15 cellular contexts compared by ENCODE assay signal in genomic region chr4:3514806-3515421, GRCh38. TPM values are rescaled to one million over a fixed set of nuclear protein-coding genes. Genes with fewer than 3 reads are reported as not detected.
DNase-seq lines count a peak whose midpoint lies in the region; ATAC-seq, FAIRE-seq and TF ChIP-seq lines count a peak whose summit lies in the region.
"Had no signal": no experiment of that assay in that cellular context is flagged by ENCODE, and none has a peak within 500 bp of the region (broad histone marks: within the 10 kb centered on the region; RNA-seq: fewer than 3 reads in every experiment).

No MANE protein-coding gene starts in this region.

- H2AFZ ChIP-seq in endothelial cell of umbilical vein (ENCODE audit: low read depth, low read length) = no peak overlapping the region

- no TSS peak for BruUV-seq in endothelial cell of umbilical vein (replicated peaks; lab: Mats Ljungman, UMichigan)

- 92% methylated on average over 30 to 31 of the region's 31 CpGs for WGBS in testis, 2 donors

- H3K4me1 ChIP-seq in endothelial cell of umbilical vein (ENCODE audit: control insufficient read depth, extremely low read depth, insufficient read depth, low read length) (no peaks in the 10 kb centered on the region), mucosa of descending colon (ENCODE audit: low read depth) (no peaks in the 10 kb centered on the region), testis (no peaks in the 10 kb centered on the region)
- H3K4me1 ChIP-seq: vagina had no signal

- H3K36me3 ChIP-seq in BJ (ENCODE audit: control insufficient read depth, insufficient read depth, low read length) (peaks cover 58% of the 10 kb centered on the region), endothelial cell of umbilical vein (ENCODE audit: control insufficient read depth in 2 of 2, extremely low read depth in 1 of 2, insufficient read depth in 2 of 2, low read length in 2 of 2) (peaks cover 17 to 62% of the 10 kb centered on the region in 2 experiments), mucosa of descending colon (ENCODE audit: low read depth) (peaks cover 27% of the 10 kb centered on the region), testis (ENCODE audit: low read depth, missing control alignments) (no peaks in the 10 kb centered on the region)
- H3K36me3 ChIP-seq: MG63 had no signal

- intact Hi-C loops in endothelial cell of umbilical vein (cut with micrococcal nuclease) = no loop called here
- intact Hi-C loops in mucosa of descending colon (cut with DNase I, micrococcal nuclease) = no loop called here
- intact Hi-C loops in testis (cut with DNase I; ENCODE audit: low total_unique reads) = no loop called here

- H3K4me3 ChIP-seq in BJ (ENCODE audit: low read depth, low read length) = no peak overlapping the region
- no peak overlapping the region for H3K4me3 ChIP-seq in LNCaP clone FGC (ENCODE audit: low read depth, low read length)
- no peak overlapping the region for H3K4me3 ChIP-seq in endothelial cell of umbilical vein (replicated peaks in 1 of 3; ENCODE audit: insufficient read depth in 1 of 3, low read depth in 1 of 3, low read length in 3 of 3)
- H3K4me3 ChIP-seq in mucosa of descending colon = no peak overlapping the region
- no peak overlapping the region for H3K4me3 ChIP-seq in testis
- H3K4me3 ChIP-seq: MG63, vagina had no signal

- no peak for TF ChIP-seq POLR2A in endothelial cell of umbilical vein (IDR thresholded peaks at IDR 0.05; ENCODE audit: low read depth, low read length)
- TF ChIP-seq POLR2A in testis (IDR thresholded peaks at IDR 0.05) = no peak

- ATAC-seq in mucosa of descending colon = peak; percentile 32
- ATAC-seq: activated CD4-positive, alpha-beta T cell treated with anti-CD3 and anti-CD28 coated beads for 36 hours had no signal

- CTCF ChIA-PET in BJ (lab: Yijun Ruan, JAX) = interaction anchor here (1.5 to 1.9 kb wide), 3 partner anchors 9 to 19 kb away, joined by 4 to 12 read pairs (median 5); no protein-coding TSS in a partner anchor
- CTCF ChIA-PET in endothelial cell of umbilical vein (lab: Charles Lee) = interaction anchor here (1.2 to 2.1 kb wide), 2 partner anchors 10 to 34 kb away, joined by 6 to 7 read pairs; no protein-coding TSS in a partner anchor

- no peak overlapping the region for H3K4me2 ChIP-seq in endothelial cell of umbilical vein (ENCODE audit: insufficient read depth, low read length)

- H3K9me3 ChIP-seq in endothelial cell of umbilical vein (replicated peaks; ENCODE audit: control insufficient read depth, insufficient read depth, low read length) = no peaks in the 10 kb centered on the region
- no peaks in the 10 kb centered on the region for H3K9me3 ChIP-seq in mucosa of descending colon
- no peaks in the 10 kb centered on the region for H3K9me3 ChIP-seq in testis
- H3K9me3 ChIP-seq: MG63, vagina had no signal

- no peak overlapping the region for H3K9ac ChIP-seq in endothelial cell of umbilical vein (replicated peaks; ENCODE audit: extremely low read depth, insufficient read depth, low read length)

- no peaks in the 10 kb centered on the region for H3K27me3 ChIP-seq in BJ (ENCODE audit: control insufficient read depth, insufficient read depth, low read length)
- H3K27me3 ChIP-seq in endothelial cell of umbilical vein (ENCODE audit: control insufficient read depth in 2 of 2, insufficient read depth in 2 of 2, low read length in 2 of 2) = no peaks in the 10 kb centered on the region
- no peaks in the 10 kb centered on the region for H3K27me3 ChIP-seq in testis
- H3K27me3 ChIP-seq: MG63, vagina had no signal

- FAIRE-seq in endothelial cell of umbilical vein (lab: Jason Lieb, UNC) = no peak

- dilution Hi-C loops in endothelial cell of umbilical vein (cut with MboI; ENCODE audit: extremely low pct_ligation_motif_present, low sequenced_read_pairs) = no loop called here

- POLR2A ChIA-PET in BJ (lab: Charles Lee) (no interaction called here), endothelial cell of umbilical vein (lab: Charles Lee) (no interaction called here)

- H3K79me2 ChIP-seq in endothelial cell of umbilical vein (ENCODE audit: control insufficient read depth, insufficient read depth, low read length) = no peaks in the 10 kb centered on the region

- DNase-seq in BJ (ENCODE audit: low read depth) (no peak), LNCaP clone FGC (ENCODE audit: low read depth) (no peak), endothelial cell of umbilical vein (ENCODE audit: low read depth, low spot score) (no peak), mucosa of descending colon (peak in 1 of 3 donors; percentile 46), testis (no peak), KG1 (lab: John Stamatoyannopoulos, UW) (no peak), GDM1 (lab: John Stamatoyannopoulos, UW) (no peak)
- no peak for DNase-seq in effector CD8-positive, alpha-beta T cell (lab: John Stamatoyannopoulos, UW)
- DNase-seq: activated CD4-positive, alpha-beta T cell treated with anti-CD3 and anti-CD28 coated beads for 36 hours; DMS153; MG63; NCI-H526 treated with DMSO at 0.1 percent for 48 hours had no signal

- TF ChIP-seq CTCF in BJ (IDR thresholded peaks at IDR 0.05; ENCODE audit: insufficient read depth, low read depth, low read length) (peak; percentile 22), LNCaP clone FGC (IDR thresholded peaks at IDR 0.05; ENCODE audit: control insufficient read depth, extremely low read depth, insufficient read depth) (peak; percentile 35), endothelial cell of umbilical vein (IDR thresholded peaks at IDR 0.05; ENCODE audit: extremely low read depth in 1 of 2, insufficient read depth in 1 of 2, low read depth in 1 of 2, low read length in 2 of 2) (peak; percentile 7 to 12), mucosa of descending colon (IDR thresholded peaks at IDR 0.05) (no peak), testis (IDR thresholded peaks at IDR 0.05) (no peak)

- H3K9me1 ChIP-seq in endothelial cell of umbilical vein (replicated peaks; ENCODE audit: control insufficient read depth, extremely low read depth, insufficient read depth, low read length) = no peaks in the 10 kb centered on the region

- no peaks in the 10 kb centered on the region for H4K20me1 ChIP-seq in endothelial cell of umbilical vein (replicated peaks; ENCODE audit: control insufficient read depth, extremely low read depth, insufficient read depth, low read length)

- H3K27ac ChIP-seq in endothelial cell of umbilical vein (ENCODE audit: insufficient read depth, low read depth, low read length) (no peak overlapping the region), testis (no peak overlapping the region)
- H3K27ac ChIP-seq: vagina had no signal

TF ChIP-seq in endothelial cell of umbilical vein, 7 proteins besides CTCF, POLR2A, EP300 and RAD21:
- TF ChIP-seq JUN (IDR thresholded peaks at IDR 0.05; ENCODE audit: borderline replicate concordance, insufficient read depth, insufficient read length, low read depth) (no peak), EZH2 (IDR thresholded peaks at IDR 0.05; ENCODE audit: borderline replicate concordance, low read depth, low read length, severe bottlenecking) (no peak), MYC (IDR thresholded peaks at IDR 0.05; ENCODE audit: low read depth, low read length) (no peak), GATA2 (IDR thresholded peaks at IDR 0.05; ENCODE audit: insufficient read depth, insufficient read length, low read depth, low read length) (no peak), POLR2AphosphoS5 (IDR thresholded peaks at IDR 0.05; ENCODE audit: insufficient read depth, low read depth, low read length) (no peak)

RNA-seq across cellular contexts. Expression of gene LRPAP1, which starts 17.3 kb away (rescaled TPM):
- polyA plus RNA-seq in BJ (2011; rRNA removed) = 197 and 275 TPM in 2 replicates
- polyA minus RNA-seq in BJ (2011; rRNA and poly(A)+ RNA removed) = 19.4 and 21.9 TPM in 2 replicates
- total RNA-seq in endothelial cell of umbilical vein = 152 and 170 TPM in 2 replicates
- polyA plus RNA-seq in endothelial cell of umbilical vein = 77.4 and 90.1 TPM in 2 replicates
- polyA plus RNA-seq in endothelial cell of umbilical vein (2011; cell fraction: cytosol; rRNA removed) = 139 and 155 TPM in 2 replicates
- polyA plus RNA-seq in endothelial cell of umbilical vein (2011; cell fraction: nucleus; rRNA removed) = 103 and 115 TPM in 2 replicates
- 71.6 and 83.7 TPM in 2 replicates for polyA plus RNA-seq in endothelial cell of umbilical vein (2012)
- polyA minus RNA-seq in endothelial cell of umbilical vein = 56.4 and 76.2 TPM in 2 replicates
- polyA minus RNA-seq in endothelial cell of umbilical vein (2011; cell fraction: cytosol; rRNA and poly(A)+ RNA removed) = 30.5 TPM
- 16.5 and 30.1 TPM in 2 replicates for polyA minus RNA-seq in endothelial cell of umbilical vein (2011; cell fraction: nucleus; rRNA and poly(A)+ RNA removed)
- total RNA-seq in mucosa of descending colon = 100 to 1,000 TPM; 109 to 139 (median 137) TPM
- total RNA-seq in testis = 100 to 1,000 TPM; 179 to 279 TPM
- polyA plus RNA-seq in testis (ENCODE audit: insufficient read depth, low read depth, low replicate concordance) = 337 TPM

RNA-seq across cellular contexts. Expression of gene DOK7, which starts 51.8 kb away (rescaled TPM):
- polyA plus RNA-seq in BJ (2011; rRNA removed) (not detected in 2 replicates), endothelial cell of umbilical vein (not detected in 2 replicates), testis (ENCODE audit: insufficient read depth, low read depth, low replicate concordance) (9.3 TPM)
- polyA minus RNA-seq in BJ (2011; rRNA and poly(A)+ RNA removed) = not detected in 2 replicates
- total RNA-seq in endothelial cell of umbilical vein (not detected in 2 replicates), mucosa of descending colon (under 1 TPM; 0.28 to 0.61 (median 0.39) TPM), testis (10 to 100 TPM; 22.9 to 29.5 TPM)
- polyA plus RNA-seq in endothelial cell of umbilical vein (2011; cell fraction: cytosol; rRNA removed) = not detected in 2 replicates
- 0.07 TPM in 1 of 2 replicates, not detected in the other for polyA plus RNA-seq in endothelial cell of umbilical vein (2011; cell fraction: nucleus; rRNA removed)
- not detected in 2 replicates for polyA plus RNA-seq in endothelial cell of umbilical vein (2012)
- polyA minus RNA-seq in endothelial cell of umbilical vein = 0.19 TPM in 1 of 2 replicates, not detected in the other
- polyA minus RNA-seq in endothelial cell of umbilical vein (2011; cell fraction: cytosol; rRNA and poly(A)+ RNA removed) = not detected
- polyA minus RNA-seq in endothelial cell of umbilical vein (2011; cell fraction: nucleus; rRNA and poly(A)+ RNA removed) = not detected in 2 replicates
- total RNA-seq: activated CD4-positive, alpha-beta T cell treated with anti-CD3 and anti-CD28 coated beads for 36 hours; glomerular endothelial cell; SK-MEL-5 had no signal

Comparison
In these comparisons a context has a peak if more than half of its experiments do, and no peak if none do; other contexts are left out.
1. CTCF ChIP-seq: peak in BJ (single experiment), LNCaP clone FGC (single experiment) and endothelial cell of umbilical vein (2 of 2); none in mucosa of descending colon (single experiment) and testis (0 of 3).
2. RNA of gene DOK7, which starts 51.8 kb away (total RNA-seq): 22.9 to 29.5 TPM in testis; not detected in endothelial cell of umbilical vein and 0.28 to 0.61 TPM in mucosa of descending colon; every median in the first group is over 10 times any median in the second.